Comparison of ENCODE assay signal across 9 cellular contexts in genomic region chr5:147234098-147234824, GRCh38. TPM values are rescaled to one million over a fixed set of nuclear protein-coding genes. Genes with fewer than 3 reads are reported as not detected.
DNase-seq lines count a peak whose midpoint lies in the region; ATAC-seq, FAIRE-seq and TF ChIP-seq lines count a peak whose summit lies in the region.
"Had no signal": no experiment of that assay in that cellular context is flagged by ENCODE, and none has a peak within 500 bp of the region (broad histone marks: within the 10 kb centered on the region; RNA-seq: fewer than 3 reads in every experiment).

No MANE protein-coding gene starts in this region.

- H3K4me3 ChIP-seq in HUES64 (ENCODE audit: low read length) (peak overlapping the region; percentile 71), brain microvascular endothelial cell (ENCODE audit: low read depth, low read length) (peak overlapping the region; percentile 54), kidney epithelial cell (ENCODE audit: low read depth, low read length) (peak overlapping the region; percentile 57), spleen (peak overlapping the region; percentile 9 to 64 (median 32))

- no peak for FAIRE-seq in frontal cortex (lab: Jason Lieb, UNC)

- WGBS in HUES64: 13% methylated on average over 27 of the region's 37 CpGs
- WGBS in spleen, 5 donors: 12 to 25% (median 18%) methylated on average over 14 to 37 of the region's 37 CpGs

- intact Hi-C loops in spleen (cut with DNase I; ENCODE audit: low total_unique reads): no loop called here

- H3K9ac ChIP-seq in HUES64 (ENCODE audit: low read depth, low read length): no peak overlapping the region

- no peak for ATAC-seq in GM19035 (IDR thresholded peaks at IDR 0.05; ENCODE audit: unreplicated experiment)

- TF ChIP-seq CTCF in brain microvascular endothelial cell (IDR thresholded peaks at IDR 0.05; ENCODE audit: low read depth, low read length, missing control alignments) (no peak), kidney epithelial cell (IDR thresholded peaks at IDR 0.05; ENCODE audit: insufficient read depth, low read length, poor library complexity, severe bottlenecking) (no peak), spleen (IDR thresholded peaks at IDR 0.05 in 8 of 11, conservative IDR thresholded peaks at IDR 0.05 in 3 of 11) (no peak)

- H3K27me3 ChIP-seq in HUES64 (ENCODE audit: insufficient read depth, low read length) (peaks cover 56% of the 10 kb centered on the region), brain microvascular endothelial cell (replicated peaks) (peaks cover 3% of the 10 kb centered on the region), kidney epithelial cell (ENCODE audit: control insufficient read depth, insufficient read depth, low read length) (peaks cover 3% of the 10 kb centered on the region), spleen (replicated peaks in 1 of 7) (peaks cover 0 to 68% (median 34%) of the 10 kb centered on the region in 7 donors)

- no peaks in the 10 kb centered on the region for H3K36me3 ChIP-seq in HUES64 (ENCODE audit: insufficient read depth, low read length)
- no peaks in the 10 kb centered on the region for H3K36me3 ChIP-seq in brain microvascular endothelial cell (replicated peaks)
- H3K36me3 ChIP-seq in kidney epithelial cell (ENCODE audit: control insufficient read depth, insufficient read depth, low read length): no peaks in the 10 kb centered on the region
- no peaks in the 10 kb centered on the region for H3K36me3 ChIP-seq in spleen

- no peak overlapping the region for H3K27ac ChIP-seq in HUES64 (ENCODE audit: low read depth, low read length)
- no peak overlapping the region for H3K27ac ChIP-seq in brain microvascular endothelial cell
- H3K27ac ChIP-seq in spleen: no peak overlapping the region

- no peaks in the 10 kb centered on the region for H3K9me3 ChIP-seq in HUES64 (ENCODE audit: insufficient read depth, low read depth, low read length)
- no peaks in the 10 kb centered on the region for H3K9me3 ChIP-seq in spleen

- DNase-seq in brain microvascular endothelial cell (no peak), kidney epithelial cell (ENCODE audit: low read depth) (no peak), spleen (no peak), NK-92 (lab: John Stamatoyannopoulos, UW; ENCODE audit: unreplicated experiment) (no peak), frontal cortex (ENCODE audit: low spot score in 2 of 2) (no peak)
- no peak for DNase-seq in stimulated activated CD4-positive, alpha-beta T cell treated with anti-CD3 and anti-CD28 coated beads, Interleukin-4, amount 100 ng/mL, for 24 hours

- in situ Hi-C loops in brain microvascular endothelial cell (cut with HindIII; ENCODE audit: low pct_ligation_motif_present, low sequenced_read_pairs): no loop called here

- H3K4me1 ChIP-seq in HUES64 (ENCODE audit: insufficient read depth, low read length) (no peaks in the 10 kb centered on the region), spleen (peaks cover 0 to 14% (median 7%) of the 10 kb centered on the region in 6 donors)

- TF ChIP-seq POLR2A in spleen (IDR thresholded peaks at IDR 0.05): no peak

RNA-seq across cellular contexts. Expression of gene STK32A, which starts 0.6 kb away (rescaled TPM):
- polyA plus RNA-seq in HUES64 (2013, experiment 1 of 2): 0.65 TPM
- 0.57 TPM for polyA plus RNA-seq in HUES64 (2013, experiment 2 of 2)
- total RNA-seq in kidney epithelial cell (2.9 and 3.7 TPM in 2 replicates), spleen (1 to 10 TPM in 4 of 7 donors, under 1 TPM in 3; 0.67 to 3.1 (median 1.0) TPM), frontal cortex (4.1 TPM)
- polyA plus RNA-seq in spleen: under 1 TPM; 0.15 to 0.42 (median 0.15) TPM
- total RNA-seq: T-helper 2 cell treated with Interferon-gamma antibody and Interleukin-4, amounts not matched to agents 100 ng/mL and 5 ng/mL, for 36 hours had no signal
